ENCODE assay signal across 1 cellular context in genomic region chr5:134845852-134846640, GRCh38.
A peak's percentile ranks its signal among the peaks of the same experiment; 100 is the strongest.
TF ChIP-seq lines count a peak whose summit lies in the region.

Gene C5orf24 (plus strand): TSS chr5:134845968. CDS start chr5:134854901, 8,933 bp downstream.

TF ChIP-seq in HepG2, 621 proteins besides CTCF, POLR2A, EP300 and RAD21 (continued from another document and continues in another):
- TF ChIP-seq ZMYM4 (CRISPR knock-in tag; IDR thresholded peaks at IDR 0.05) (peak; percentile 74), ZNF773 (CRISPR knock-in tag; IDR thresholded peaks at IDR 0.05; ENCODE audit: borderline replicate concordance) (0 out of 2 replicates have a peak, but pooled peaks have one; percentile 37), ATF2 (CRISPR knock-in tag; IDR thresholded peaks at IDR 0.05) (peak; percentile 66), ZEB1 (IDR thresholded peaks at IDR 0.05; ENCODE audit: insufficient replicate concordance, low read depth) (peak; percentile 61), CBX5 (CRISPR knock-in tag; IDR thresholded peaks at IDR 0.05; ENCODE audit: borderline replicate concordance) (peak; percentile 43; the same call in 1 of the 2 replicates), SMAD3 (CRISPR knock-in tag; IDR thresholded peaks at IDR 0.05) (0 out of 2 replicates have a peak, but pooled peaks have one; percentile 16), ZNF670 (CRISPR knock-in tag; IDR thresholded peaks at IDR 0.05; ENCODE audit: borderline replicate concordance) (no peak; the same call in 1 of the 2 replicates), ZNF879 (CRISPR knock-in tag; IDR thresholded peaks at IDR 0.05) (peak; percentile 71; the same call in 1 of the 2 replicates), FOXK2 (IDR thresholded peaks at IDR 0.05) (no peak), THAP8 (CRISPR knock-in tag; IDR thresholded peaks at IDR 0.05; ENCODE audit: borderline replicate concordance) (0 out of 2 replicates have a peak, but pooled peaks have one; percentile 23), GTF3A (CRISPR knock-in tag; conservative IDR thresholded peaks at IDR 0.05) (0 out of 2 replicates have a peak, but pooled peaks have one; percentile 8), THYN1 (CRISPR knock-in tag; IDR thresholded peaks at IDR 0.05; ENCODE audit: borderline replicate concordance, low read depth) (no peak), ZNF576 (CRISPR knock-in tag; IDR thresholded peaks at IDR 0.05) (no peak), FOXO1 (CRISPR knock-in tag; IDR thresholded peaks at IDR 0.05) (0 out of 2 replicates have a peak, but pooled peaks have one; percentile 35), SP140L (CRISPR knock-in tag; IDR thresholded peaks at IDR 0.05; ENCODE audit: borderline replicate concordance) (no peak), POGK (CRISPR knock-in tag; conservative IDR thresholded peaks at IDR 0.05) (peak; percentile 82), ZNF546 (CRISPR knock-in tag; conservative IDR thresholded peaks at IDR 0.05) (peak; percentile 68), ZNF614 (CRISPR knock-in tag; IDR thresholded peaks at IDR 0.05; ENCODE audit: borderline replicate concordance) (0 out of 2 replicates have a peak, but pooled peaks have one; percentile 56), CHCHD3 (CRISPR knock-in tag; IDR thresholded peaks at IDR 0.05) (0 out of 2 replicates have a peak, but pooled peaks have one; percentile 86), ZBTB7B (CRISPR knock-in tag; IDR thresholded peaks at IDR 0.05) (peak; percentile 69), CREM (IDR thresholded peaks at IDR 0.05) (no peak), CREM (CRISPR knock-in tag; IDR thresholded peaks at IDR 0.05) (no peak), SNAPC5 (CRISPR knock-in tag; IDR thresholded peaks at IDR 0.05; ENCODE audit: borderline replicate concordance) (0 out of 2 replicates have a peak, but pooled peaks have one; percentile 25), ZNF563 (CRISPR knock-in tag; IDR thresholded peaks at IDR 0.05) (peak; percentile 85; the same call in 1 of the 2 replicates), ZNF510 (CRISPR knock-in tag; IDR thresholded peaks at IDR 0.05; ENCODE audit: low read depth) (0 out of 2 replicates have a peak, but pooled peaks have one; percentile 11), ZNF564 (CRISPR knock-in tag; IDR thresholded peaks at IDR 0.05) (peak; percentile 85), ZNF235 (CRISPR knock-in tag; IDR thresholded peaks at IDR 0.05; ENCODE audit: borderline replicate concordance) (no peak), ZNF616 (CRISPR knock-in tag; IDR thresholded peaks at IDR 0.05; ENCODE audit: low read depth) (peak; percentile 84; the same call in 1 of the 2 replicates)
- TF ChIP-seq, protein P1, sequence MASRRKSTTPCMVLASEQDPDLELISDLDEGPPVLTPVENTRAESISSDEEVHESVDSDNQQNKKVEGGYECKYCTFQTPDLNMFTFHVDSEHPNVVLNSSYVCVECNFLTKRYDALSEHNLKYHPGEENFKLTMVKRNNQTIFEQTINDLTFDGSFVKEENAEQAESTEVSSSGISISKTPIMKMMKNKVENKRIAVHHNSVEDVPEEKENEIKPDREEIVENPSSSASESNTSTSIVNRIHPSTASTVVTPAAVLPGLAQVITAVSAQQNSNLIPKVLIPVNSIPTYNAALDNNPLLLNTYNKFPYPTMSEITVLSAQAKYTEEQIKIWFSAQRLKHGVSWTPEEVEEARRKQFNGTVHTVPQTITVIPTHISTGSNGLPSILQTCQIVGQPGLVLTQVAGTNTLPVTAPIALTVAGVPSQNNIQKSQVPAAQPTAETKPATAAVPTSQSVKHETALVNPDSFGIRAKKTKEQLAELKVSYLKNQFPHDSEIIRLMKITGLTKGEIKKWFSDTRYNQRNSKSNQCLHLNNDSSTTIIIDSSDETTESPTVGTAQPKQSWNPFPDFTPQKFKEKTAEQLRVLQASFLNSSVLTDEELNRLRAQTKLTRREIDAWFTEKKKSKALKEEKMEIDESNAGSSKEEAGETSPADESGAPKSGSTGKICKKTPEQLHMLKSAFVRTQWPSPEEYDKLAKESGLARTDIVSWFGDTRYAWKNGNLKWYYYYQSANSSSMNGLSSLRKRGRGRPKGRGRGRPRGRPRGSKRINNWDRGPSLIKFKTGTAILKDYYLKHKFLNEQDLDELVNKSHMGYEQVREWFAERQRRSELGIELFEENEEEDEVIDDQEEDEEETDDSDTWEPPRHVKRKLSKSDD (CRISPR knock-in tag; IDR thresholded peaks at IDR 0.05; ENCODE audit: low read depth): 0 out of 2 replicates have a peak, but pooled peaks have one; percentile 54
- TF ChIP-seq, protein P2, sequence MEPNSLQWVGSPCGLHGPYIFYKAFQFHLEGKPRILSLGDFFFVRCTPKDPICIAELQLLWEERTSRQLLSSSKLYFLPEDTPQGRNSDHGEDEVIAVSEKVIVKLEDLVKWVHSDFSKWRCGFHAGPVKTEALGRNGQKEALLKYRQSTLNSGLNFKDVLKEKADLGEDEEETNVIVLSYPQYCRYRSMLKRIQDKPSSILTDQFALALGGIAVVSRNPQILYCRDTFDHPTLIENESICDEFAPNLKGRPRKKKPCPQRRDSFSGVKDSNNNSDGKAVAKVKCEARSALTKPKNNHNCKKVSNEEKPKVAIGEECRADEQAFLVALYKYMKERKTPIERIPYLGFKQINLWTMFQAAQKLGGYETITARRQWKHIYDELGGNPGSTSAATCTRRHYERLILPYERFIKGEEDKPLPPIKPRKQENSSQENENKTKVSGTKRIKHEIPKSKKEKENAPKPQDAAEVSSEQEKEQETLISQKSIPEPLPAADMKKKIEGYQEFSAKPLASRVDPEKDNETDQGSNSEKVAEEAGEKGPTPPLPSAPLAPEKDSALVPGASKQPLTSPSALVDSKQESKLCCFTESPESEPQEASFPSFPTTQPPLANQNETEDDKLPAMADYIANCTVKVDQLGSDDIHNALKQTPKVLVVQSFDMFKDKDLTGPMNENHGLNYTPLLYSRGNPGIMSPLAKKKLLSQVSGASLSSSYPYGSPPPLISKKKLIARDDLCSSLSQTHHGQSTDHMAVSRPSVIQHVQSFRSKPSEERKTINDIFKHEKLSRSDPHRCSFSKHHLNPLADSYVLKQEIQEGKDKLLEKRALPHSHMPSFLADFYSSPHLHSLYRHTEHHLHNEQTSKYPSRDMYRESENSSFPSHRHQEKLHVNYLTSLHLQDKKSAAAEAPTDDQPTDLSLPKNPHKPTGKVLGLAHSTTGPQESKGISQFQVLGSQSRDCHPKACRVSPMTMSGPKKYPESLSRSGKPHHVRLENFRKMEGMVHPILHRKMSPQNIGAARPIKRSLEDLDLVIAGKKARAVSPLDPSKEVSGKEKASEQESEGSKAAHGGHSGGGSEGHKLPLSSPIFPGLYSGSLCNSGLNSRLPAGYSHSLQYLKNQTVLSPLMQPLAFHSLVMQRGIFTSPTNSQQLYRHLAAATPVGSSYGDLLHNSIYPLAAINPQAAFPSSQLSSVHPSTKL (CRISPR knock-in tag; IDR thresholded peaks at IDR 0.05): peak; percentile 60
- TF ChIP-seq, protein P3, sequence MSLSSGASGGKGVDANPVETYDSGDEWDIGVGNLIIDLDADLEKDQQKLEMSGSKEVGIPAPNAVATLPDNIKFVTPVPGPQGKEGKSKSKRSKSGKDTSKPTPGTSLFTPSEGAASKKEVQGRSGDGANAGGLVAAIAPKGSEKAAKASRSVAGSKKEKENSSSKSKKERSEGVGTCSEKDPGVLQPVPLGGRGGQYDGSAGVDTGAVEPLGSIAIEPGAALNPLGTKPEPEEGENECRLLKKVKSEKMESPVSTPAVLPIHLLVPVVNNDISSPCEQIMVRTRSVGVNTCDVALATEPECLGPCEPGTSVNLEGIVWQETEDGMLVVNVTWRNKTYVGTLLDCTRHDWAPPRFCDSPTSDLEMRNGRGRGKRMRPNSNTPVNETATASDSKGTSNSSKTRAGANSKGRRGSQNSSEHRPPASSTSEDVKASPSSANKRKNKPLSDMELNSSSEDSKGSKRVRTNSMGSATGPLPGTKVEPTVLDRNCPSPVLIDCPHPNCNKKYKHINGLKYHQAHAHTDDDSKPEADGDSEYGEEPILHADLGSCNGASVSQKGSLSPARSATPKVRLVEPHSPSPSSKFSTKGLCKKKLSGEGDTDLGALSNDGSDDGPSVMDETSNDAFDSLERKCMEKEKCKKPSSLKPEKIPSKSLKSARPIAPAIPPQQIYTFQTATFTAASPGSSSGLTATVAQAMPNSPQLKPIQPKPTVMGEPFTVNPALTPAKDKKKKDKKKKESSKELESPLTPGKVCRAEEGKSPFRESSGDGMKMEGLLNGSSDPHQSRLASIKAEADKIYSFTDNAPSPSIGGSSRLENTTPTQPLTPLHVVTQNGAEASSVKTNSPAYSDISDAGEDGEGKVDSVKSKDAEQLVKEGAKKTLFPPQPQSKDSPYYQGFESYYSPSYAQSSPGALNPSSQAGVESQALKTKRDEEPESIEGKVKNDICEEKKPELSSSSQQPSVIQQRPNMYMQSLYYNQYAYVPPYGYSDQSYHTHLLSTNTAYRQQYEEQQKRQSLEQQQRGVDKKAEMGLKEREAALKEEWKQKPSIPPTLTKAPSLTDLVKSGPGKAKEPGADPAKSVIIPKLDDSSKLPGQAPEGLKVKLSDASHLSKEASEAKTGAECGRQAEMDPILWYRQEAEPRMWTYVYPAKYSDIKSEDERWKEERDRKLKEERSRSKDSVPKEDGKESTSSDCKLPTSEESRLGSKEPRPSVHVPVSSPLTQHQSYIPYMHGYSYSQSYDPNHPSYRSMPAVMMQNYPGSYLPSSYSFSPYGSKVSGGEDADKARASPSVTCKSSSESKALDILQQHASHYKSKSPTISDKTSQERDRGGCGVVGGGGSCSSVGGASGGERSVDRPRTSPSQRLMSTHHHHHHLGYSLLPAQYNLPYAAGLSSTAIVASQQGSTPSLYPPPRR (CRISPR knock-in tag; IDR thresholded peaks at IDR 0.05; ENCODE audit: borderline replicate concordance): peak; percentile 49; the same call in 1 of the 2 replicates
- TF ChIP-seq, protein P4, sequence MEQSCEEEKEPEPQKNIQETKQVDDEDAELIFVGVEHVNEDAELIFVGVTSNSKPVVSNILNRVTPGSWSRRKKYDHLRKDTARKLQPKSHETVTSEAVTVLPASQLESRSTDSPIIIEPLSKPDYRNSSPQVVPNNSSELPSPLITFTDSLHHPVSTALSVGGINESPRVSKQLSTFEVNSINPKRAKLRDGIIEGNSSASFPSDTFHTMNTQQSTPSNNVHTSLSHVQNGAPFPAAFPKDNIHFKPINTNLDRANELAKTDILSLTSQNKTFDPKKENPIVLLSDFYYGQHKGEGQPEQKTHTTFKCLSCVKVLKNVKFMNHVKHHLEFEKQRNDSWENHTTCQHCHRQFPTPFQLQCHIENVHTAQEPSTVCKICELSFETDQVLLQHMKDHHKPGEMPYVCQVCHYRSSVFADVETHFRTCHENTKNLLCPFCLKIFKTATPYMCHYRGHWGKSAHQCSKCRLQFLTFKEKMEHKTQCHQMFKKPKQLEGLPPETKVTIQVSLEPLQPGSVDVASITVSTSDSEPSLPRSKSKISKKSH (CRISPR knock-in tag; IDR thresholded peaks at IDR 0.05; ENCODE audit: borderline replicate concordance): 0 out of 2 replicates have a peak, but pooled peaks have one; percentile 17
- TF ChIP-seq, protein P5, sequence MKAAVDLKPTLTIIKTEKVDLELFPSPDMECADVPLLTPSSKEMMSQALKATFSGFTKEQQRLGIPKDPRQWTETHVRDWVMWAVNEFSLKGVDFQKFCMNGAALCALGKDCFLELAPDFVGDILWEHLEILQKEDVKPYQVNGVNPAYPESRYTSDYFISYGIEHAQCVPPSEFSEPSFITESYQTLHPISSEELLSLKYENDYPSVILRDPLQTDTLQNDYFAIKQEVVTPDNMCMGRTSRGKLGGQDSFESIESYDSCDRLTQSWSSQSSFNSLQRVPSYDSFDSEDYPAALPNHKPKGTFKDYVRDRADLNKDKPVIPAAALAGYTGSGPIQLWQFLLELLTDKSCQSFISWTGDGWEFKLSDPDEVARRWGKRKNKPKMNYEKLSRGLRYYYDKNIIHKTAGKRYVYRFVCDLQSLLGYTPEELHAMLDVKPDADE (CRISPR knock-in tag; IDR thresholded peaks at IDR 0.05): no peak
- TF ChIP-seq, protein P6, sequence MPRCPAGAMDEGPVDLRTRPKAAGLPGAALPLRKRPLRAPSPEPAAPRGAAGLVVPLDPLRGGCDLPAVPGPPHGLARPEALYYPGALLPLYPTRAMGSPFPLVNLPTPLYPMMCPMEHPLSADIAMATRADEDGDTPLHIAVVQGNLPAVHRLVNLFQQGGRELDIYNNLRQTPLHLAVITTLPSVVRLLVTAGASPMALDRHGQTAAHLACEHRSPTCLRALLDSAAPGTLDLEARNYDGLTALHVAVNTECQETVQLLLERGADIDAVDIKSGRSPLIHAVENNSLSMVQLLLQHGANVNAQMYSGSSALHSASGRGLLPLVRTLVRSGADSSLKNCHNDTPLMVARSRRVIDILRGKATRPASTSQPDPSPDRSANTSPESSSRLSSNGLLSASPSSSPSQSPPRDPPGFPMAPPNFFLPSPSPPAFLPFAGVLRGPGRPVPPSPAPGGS (CRISPR knock-in tag; IDR thresholded peaks at IDR 0.05): peak; percentile 98
